28 cellular contexts compared by ENCODE assay signal in genomic region chr16:3804426-3805016, GRCh38.
DNase-seq lines count a peak whose midpoint lies in the region; ATAC-seq and TF ChIP-seq lines count a peak whose summit lies in the region.
"Had no signal": no experiment of that assay in that cellular context is flagged by ENCODE, and none has a peak within 500 bp of the region (broad histone marks: within the 10 kb centered on the region; RNA-seq: fewer than 3 reads in every experiment).

No MANE protein-coding gene starts in this region.

- H3K4me3 Mint-ChIP-seq in natural killer cell = peak overlapping the region; percentile 14
- no peak overlapping the region for H3K4me3 Mint-ChIP-seq in natural killer cell treated with Interleukin-12 subunit alpha and Interleukin-12 subunit beta and Interleukin-15 and Interleukin-18, amount 100 ng/mL, for 72 hours
- peak overlapping the region; percentile 12 to 47 (median 34) for H3K4me3 Mint-ChIP-seq in immature natural killer cell
- no peak overlapping the region for H3K4me3 Mint-ChIP-seq in nephron progenitor cell
- H3K4me3 Mint-ChIP-seq: activated CD8-positive, alpha-beta T cell treated with anti-CD3 and anti-CD28 coated beads, Interleukin-2, amount 10 ng/mL, durations not matched to agents 7 days and 5 days; activated naive CD4-positive, alpha-beta T cell treated with anti-CD3 and anti-CD28 coated beads, Interleukin-2, amount 10 ng/mL, durations not matched to agents 7 days and 5 days; T-helper 2 cell treated with Interferon-gamma antibody and Interleukin-4, amounts not matched to agents 5 μg/mL and 100 μg/mL, for 36 hours had no signal

- H3K27me3 ChIP-seq in upper lobe of right lung (no peaks in the 10 kb centered on the region), BE2C (no peaks in the 10 kb centered on the region)
- H3K27me3 ChIP-seq: breast epithelium, tibial artery had no signal

- H3K9me3 Mint-ChIP-seq in natural killer cell (no peaks in the 10 kb centered on the region), immature natural killer cell (no peaks in the 10 kb centered on the region), nephron progenitor cell (no peaks in the 10 kb centered on the region)
- H3K9me3 Mint-ChIP-seq in natural killer cell treated with Interleukin-12 subunit alpha and Interleukin-12 subunit beta and Interleukin-15 and Interleukin-18, amount 100 ng/mL, for 72 hours = no peaks in the 10 kb centered on the region
- H3K9me3 Mint-ChIP-seq: activated naive CD4-positive, alpha-beta T cell treated with anti-CD3 and anti-CD28 coated beads, Interleukin-2, amount 10 ng/mL, durations not matched to agents 7 days and 5 days; T-helper 2 cell treated with Interferon-gamma antibody and Interleukin-4, amounts not matched to agents 5 μg/mL and 100 μg/mL, for 36 hours had no signal

- H3K27ac Mint-ChIP-seq in natural killer cell (peak overlapping the region; percentile 21), immature natural killer cell (peak overlapping the region in 1 of 6 donors; percentile 12), nephron progenitor cell (peak overlapping the region; percentile 76)
- no peak overlapping the region for H3K27ac Mint-ChIP-seq in natural killer cell treated with Interleukin-12 subunit alpha and Interleukin-12 subunit beta and Interleukin-15 and Interleukin-18, amount 100 ng/mL, for 72 hours
- H3K27ac Mint-ChIP-seq: activated naive CD4-positive, alpha-beta T cell treated with anti-CD3 and anti-CD28 coated beads, Interleukin-2, amount 10 ng/mL, durations not matched to agents 7 days and 5 days; T-helper 2 cell treated with Interferon-gamma antibody and Interleukin-4, amounts not matched to agents 5 μg/mL and 100 μg/mL, for 36 hours had no signal

- peaks cover 10% of the 10 kb centered on the region for H3K36me3 Mint-ChIP-seq in natural killer cell
- peaks cover 5% of the 10 kb centered on the region for H3K36me3 Mint-ChIP-seq in natural killer cell treated with Interleukin-12 subunit alpha and Interleukin-12 subunit beta and Interleukin-15 and Interleukin-18, amount 100 ng/mL, for 72 hours
- peaks cover 13 to 18% (median 16%) of the 10 kb centered on the region in 3 donors for H3K36me3 Mint-ChIP-seq in immature natural killer cell
- H3K36me3 Mint-ChIP-seq in nephron progenitor cell (ENCODE audit: low read depth) = peaks cover 68% of the 10 kb centered on the region

- no peak for TF ChIP-seq POLR2A in erythroblast (IDR thresholded peaks at IDR 0.05; ENCODE audit: low read length)

- H3K36me3 ChIP-seq in upper lobe of right lung = peaks cover 8% of the 10 kb centered on the region
- no peaks in the 10 kb centered on the region; the same call in 1 of the 2 replicates for H3K36me3 ChIP-seq in BE2C
- H3K36me3 ChIP-seq: breast epithelium had no signal

- DNase-seq in natural killer cell (no peak), immature natural killer cell (no peak), nephron progenitor cell (no peak), upper lobe of right lung (no peak), BE2C (no peak), erythroblast (lab: John Stamatoyannopoulos, UW) (no peak)
- DNase-seq in natural killer cell treated with Interleukin-12 subunit alpha and Interleukin-12 subunit beta and Interleukin-15 and Interleukin-18, amount 100 ng/mL, for 72 hours (ENCODE audit: low spot score) = no peak
- DNase-seq: activated CD8-positive, alpha-beta T cell treated with anti-CD3 and anti-CD28 coated beads, Interleukin-2, amount 10 ng/mL, durations not matched to agents 7 days and 5 days; activated naive CD4-positive, alpha-beta T cell treated with anti-CD3 and anti-CD28 coated beads, Interleukin-2, amount 10 ng/mL, durations not matched to agents 7 days and 5 days; AML-193; effector CD4-positive, alpha-beta T cell; glutamatergic neuron; Kasumi-1; left ventricle myocardium inferior; midbrain; naive thymus-derived CD4-positive, alpha-beta T cell; NCI-H1436; NCI-H2081; NCI-H526 treated with DMSO at 0.1 percent for 48 hours; PC-9; retina; SHP77; tibial artery had no signal

- H3K27me3 Mint-ChIP-seq in natural killer cell (ENCODE audit: low read depth in 2 of 2) (no peaks in the 10 kb centered on the region), immature natural killer cell (ENCODE audit: low read depth in 3 of 3) (peaks cover 0 to 4% (median 0%) of the 10 kb centered on the region in 3 donors), nephron progenitor cell (ENCODE audit: low read depth, poor library complexity) (no peaks in the 10 kb centered on the region)
- H3K27me3 Mint-ChIP-seq in natural killer cell treated with Interleukin-12 subunit alpha and Interleukin-12 subunit beta and Interleukin-15 and Interleukin-18, amount 100 ng/mL, for 72 hours = peaks cover 0 to 3% of the 10 kb centered on the region in 2 donors
- H3K27me3 Mint-ChIP-seq: activated naive CD4-positive, alpha-beta T cell treated with anti-CD3 and anti-CD28 coated beads, Interleukin-2, amount 10 ng/mL, durations not matched to agents 7 days and 5 days; naive thymus-derived CD4-positive, alpha-beta T cell had no signal

- intact Hi-C loops in natural killer cell (cut with micrococcal nuclease) (loop anchor here (5.0 kb wide), 1 partner anchor 68 kb away; no protein-coding TSS in a partner anchor), upper lobe of right lung (cut with DNase I) (no loop called here)

- TF ChIP-seq CTCF in natural killer cell (IDR thresholded peaks at IDR 0.05) (no peak), nephron progenitor cell (IDR thresholded peaks at IDR 0.05) (no peak), upper lobe of right lung (IDR thresholded peaks at IDR 0.05) (no peak), BE2C (IDR thresholded peaks at IDR 0.05; ENCODE audit: low read depth, low read length) (no peak)

- no peaks in the 10 kb centered on the region for H3K9me3 ChIP-seq in upper lobe of right lung
- no peaks in the 10 kb centered on the region for H3K9me3 ChIP-seq in BE2C
- H3K9me3 ChIP-seq: A549, breast epithelium, HAP-1, left ventricle myocardium inferior, tibial artery had no signal

- H3K4me3 ChIP-seq in upper lobe of right lung (no peak overlapping the region), BE2C (ENCODE audit: low read depth, low read length) (no peak overlapping the region)
- H3K4me3 ChIP-seq: A549, breast epithelium, HAP-1, left ventricle myocardium inferior, PC-9, tibial artery had no signal

- H3K4me1 ChIP-seq in upper lobe of right lung = peaks cover 9% of the 10 kb centered on the region
- H3K4me1 ChIP-seq in BE2C = no peaks in the 10 kb centered on the region
- H3K4me1 ChIP-seq: A549, breast epithelium, HAP-1 had no signal

- no peak overlapping the region for H3K27ac ChIP-seq in upper lobe of right lung
- H3K27ac ChIP-seq: A549, breast epithelium, left ventricle myocardium inferior, PC-9, tibial artery had no signal

- H3K4me1 Mint-ChIP-seq in natural killer cell (peaks cover 93 to 99% of the 10 kb centered on the region in 2 donors), immature natural killer cell (peaks cover 94 to 97% of the 10 kb centered on the region in 2 donors), nephron progenitor cell (peaks cover 19% of the 10 kb centered on the region)
- peaks cover 79 to 82% of the 10 kb centered on the region in 2 donors for H3K4me1 Mint-ChIP-seq in natural killer cell treated with Interleukin-12 subunit alpha and Interleukin-12 subunit beta and Interleukin-15 and Interleukin-18, amount 100 ng/mL, for 72 hours (ENCODE audit: low read depth in 2 of 2)

- ATAC-seq in natural killer cell (peak in 2 of 3 donors; percentile 49 to 57), upper lobe of right lung (peak; percentile 69), GM21381 (IDR thresholded peaks at IDR 0.05; ENCODE audit: unreplicated experiment) (no peak)
- no peak for ATAC-seq in natural killer cell treated with Interleukin-12 subunit alpha and Interleukin-12 subunit beta and Interleukin-15 and Interleukin-18, amount 100 ng/mL, for 72 hours
- ATAC-seq: activated CD8-positive, alpha-beta T cell treated with anti-CD3 and anti-CD28 coated beads, Interleukin-2, amount 10 ng/mL, durations not matched to agents 7 days and 5 days; naive thymus-derived CD4-positive, alpha-beta T cell had no signal

Comparison
In these comparisons a context has a peak if more than half of its experiments do, and no peak if none do; other contexts are left out.
1. ATAC-seq: peak in natural killer cell (2 of 3) and upper lobe of right lung (single experiment); none in natural killer cell treated with Interleukin-12 subunit alpha and Interleukin-12 subunit beta and Interleukin-15 and Interleukin-18, amount 100 ng/mL, for 72 hours (0 of 2) and GM21381 (single experiment).
2. H3K27ac Mint-ChIP-seq: peak in natural killer cell (2 of 2) and nephron progenitor cell (single experiment); none in natural killer cell treated with Interleukin-12 subunit alpha and Interleukin-12 subunit beta and Interleukin-15 and Interleukin-18, amount 100 ng/mL, for 72 hours (0 of 2).
3. H3K4me3 Mint-ChIP-seq: peak in natural killer cell (single experiment) and immature natural killer cell (5 of 5); none in natural killer cell treated with Interleukin-12 subunit alpha and Interleukin-12 subunit beta and Interleukin-15 and Interleukin-18, amount 100 ng/mL, for 72 hours (single experiment) and nephron progenitor cell (single experiment).